Comparison of ENCODE assay signal across 9 cellular contexts in genomic region chr7:55019691-55020480, GRCh38. TPM values are rescaled to one million over a fixed set of nuclear protein-coding genes. Genes with fewer than 3 reads are reported as not detected.
DNase-seq lines count a peak whose midpoint lies in the region; ATAC-seq, FAIRE-seq and TF ChIP-seq lines count a peak whose summit lies in the region.
"Had no signal": no experiment of that assay in that cellular context is flagged by ENCODE, and none has a peak within 500 bp of the region (broad histone marks: within the 10 kb centered on the region; RNA-seq: fewer than 3 reads in every experiment).

No MANE protein-coding gene starts in this region.

- H3K4me1 ChIP-seq in HEK293 (ENCODE audit: control insufficient read depth, insufficient read depth, low read length) (peaks cover 3% of the 10 kb centered on the region; the same call in 1 of the 2 replicates), astrocyte (ENCODE audit: insufficient read depth, low read length) (peaks cover 25% of the 10 kb centered on the region)

- H3K4me3 ChIP-seq in HEK293 (ENCODE audit: low read depth, low read length) (peak overlapping the region; percentile 68), astrocyte (ENCODE audit: insufficient read depth, low read depth, low read length) (peak overlapping the region; percentile 69)
- H3K4me3 ChIP-seq: K562 had no signal

- peaks cover 4% of the 10 kb centered on the region for H3K4me1 Mint-ChIP-seq in astrocyte (ENCODE audit: low read depth, unreplicated experiment)

- no peak overlapping the region for H3K27ac Mint-ChIP-seq in astrocyte (ENCODE audit: unreplicated experiment)

- no peaks in the 10 kb centered on the region for H3K9me3 ChIP-seq in HEK293 (ENCODE audit: control insufficient read depth, insufficient read depth, low read depth, low read length)
- H3K9me3 ChIP-seq in astrocyte (ENCODE audit: insufficient read depth, low read depth, low read length) = no peaks in the 10 kb centered on the region

- no peaks in the 10 kb centered on the region for H3K27me3 ChIP-seq in astrocyte (ENCODE audit: insufficient read depth, low read length)

- POLR2A ChIA-PET in HEK293 (lab: Yijun Ruan, JAX) = interaction anchor here (0.5 to 1.4 kb wide), 3 partner anchors 45 to 245 kb away, joined by 3 read pairs; no protein-coding TSS in a partner anchor

- H3K36me3 ChIP-seq in HEK293 (ENCODE audit: control insufficient read depth in 2 of 2, insufficient read depth in 1 of 2, low read length in 2 of 2) = no peaks in the 10 kb centered on the region
- H3K36me3 ChIP-seq in astrocyte (ENCODE audit: insufficient read depth, low read length) = no peaks in the 10 kb centered on the region

- no peak overlapping the region for H2AFZ ChIP-seq in astrocyte (ENCODE audit: low read depth, low read length)

- ATAC-seq in GM19324 (IDR thresholded peaks at IDR 0.05; ENCODE audit: low FRiP score, unreplicated experiment) = no peak
- ATAC-seq: K562 had no signal

- peaks cover 68% of the 10 kb centered on the region for H3K79me2 ChIP-seq in astrocyte (ENCODE audit: insufficient read depth, low read length)

- no peak for DNase-seq in astrocyte (ENCODE audit: low read depth)
- DNase-seq in iris pigment epithelial cell (ENCODE audit: low read depth) = peak; percentile 25
- DNase-seq in substantia nigra (lab: John Stamatoyannopoulos, UW) = peak in 1 of 49 donors; percentile 20
- DNase-seq in NCI-H446 (lab: John Stamatoyannopoulos, UW) = no peak
- no peak for DNase-seq in activated effector memory CD4-positive, alpha-beta T cell treated with Interleukin-2 at 50 U/mL for 16 hours
- DNase-seq in UCSD-AML1 (lab: John Stamatoyannopoulos, UW; ENCODE audit: unreplicated experiment) = no peak

- H3K9ac ChIP-seq in astrocyte (ENCODE audit: low read length) = peak overlapping the region; percentile 93

- H3K27ac ChIP-seq in HEK293 (ENCODE audit: extremely low read depth, low read depth, low read length) = peak overlapping the region; percentile 53; the same call in 1 of the 2 replicates
- peak overlapping the region; percentile 87 for H3K27ac ChIP-seq in astrocyte (ENCODE audit: low read depth, low read length)
- H3K27ac ChIP-seq in substantia nigra (ENCODE audit: low read depth, low read length, poor library complexity, severe bottlenecking) = peak overlapping the region; percentile 42

- no peaks in the 10 kb centered on the region for H3K9me3 Mint-ChIP-seq in astrocyte (ENCODE audit: unreplicated experiment)

- H3K4me2 ChIP-seq in astrocyte (ENCODE audit: low read length) = peak overlapping the region; percentile 97

- TF ChIP-seq CTCF in HEK293 (tag by site-specific recombination; IDR thresholded peaks at IDR 0.05) (no peak; the same call in 1 of the 2 replicates), astrocyte (IDR thresholded peaks at IDR 0.05; ENCODE audit: insufficient read depth, low read depth, low read length) (no peak)

- H3K36me3 Mint-ChIP-seq in astrocyte (ENCODE audit: low read depth, unreplicated experiment) = peaks cover 3% of the 10 kb centered on the region

- FAIRE-seq in astrocyte (lab: Jason Lieb, UNC) = no peak
- FAIRE-seq: K562 had no signal

- CTCF ChIA-PET in HEK293 (lab: Yijun Ruan, JAX) = interaction anchor here (1.3 to 1.7 kb wide), 2 partner anchors 23 to 234 kb away, joined by 4 to 5 read pairs; no protein-coding TSS in a partner anchor

- peak overlapping the region; percentile 73 for H3K4me3 Mint-ChIP-seq in astrocyte (ENCODE audit: unreplicated experiment)

- H3K27me3 Mint-ChIP-seq in astrocyte (ENCODE audit: low read depth, unreplicated experiment) = peaks cover 12% of the 10 kb centered on the region

- peaks cover 41% of the 10 kb centered on the region for H4K20me1 ChIP-seq in astrocyte (ENCODE audit: insufficient read depth, low read length)

TF ChIP-seq in HEK293, 187 proteins besides CTCF, POLR2A, EP300 and RAD21:
- TF ChIP-seq ZNF416 (tag by site-specific recombination; IDR thresholded peaks at IDR 0.05) (no peak), ZFHX2 (tag by site-specific recombination; conservative IDR thresholded peaks at IDR 0.05) (0 out of 2 replicates have a peak, but pooled peaks have one; percentile 41), GLIS1 (tag by site-specific recombination; IDR thresholded peaks at IDR 0.05) (peak; percentile 32; the same call in 1 of the 2 replicates), ZNF830 (tag by site-specific recombination; IDR thresholded peaks at IDR 0.05; ENCODE audit: low read depth) (no peak), ZSCAN30 (tag by site-specific recombination; IDR thresholded peaks at IDR 0.05) (no peak), ZBTB8A (tag by site-specific recombination; IDR thresholded peaks at IDR 0.05) (peak; percentile 55), SCRT2 (tag by site-specific recombination; IDR thresholded peaks at IDR 0.05) (peak; percentile 69), ZBTB20 (tag by site-specific recombination; IDR thresholded peaks at IDR 0.05) (peak; percentile 29; the same call in 1 of the 2 replicates), ZBTB26 (tag by site-specific recombination; optimal IDR thresholded peaks at IDR 0.05) (peak; percentile 64), GLIS2 (tag by site-specific recombination; IDR thresholded peaks at IDR 0.05) (peak; percentile 54), ZNF335 (tag by site-specific recombination; conservative IDR thresholded peaks at IDR 0.05) (peak; percentile 79)
TF ChIP-seq in HEK293: peak in this region for 8.

RNA-seq across cellular contexts. Expression of gene EGFR, which starts 1.1 kb away (rescaled TPM):
- 22.0 and 27.3 TPM in 2 replicates for total RNA-seq in astrocyte
